ENCODE assay signal across 8 cellular contexts in genomic region chr3:47522082-47522987, GRCh38. TPM values are rescaled to one million over a fixed set of nuclear protein-coding genes. Genes with fewer than 3 reads are reported as not detected.
DNase-seq lines count a peak whose midpoint lies in the region; ATAC-seq and TF ChIP-seq lines count a peak whose summit lies in the region.

No MANE protein-coding gene starts in this region.

- TF ChIP-seq CTCF in AG09319 (IDR thresholded peaks at IDR 0.05; ENCODE audit: low read depth, low read length) (peak; percentile 87), RWPE2 (IDR thresholded peaks at IDR 0.05; ENCODE audit: poor library complexity, severe bottlenecking) (peak; percentile 92), fibroblast of villous mesenchyme (IDR thresholded peaks at IDR 0.05; ENCODE audit: insufficient read depth, low read depth, low read length) (peak; percentile 86), neutrophil (IDR thresholded peaks at IDR 0.05) (peak; percentile 89), stomach (IDR thresholded peaks at IDR 0.05) (peak in 6 of 7 experiments; percentile 26 to 94 (median 85))

- H3K4me3 ChIP-seq in RWPE2 (ENCODE audit: severe bottlenecking) = no peak overlapping the region
- H3K4me3 ChIP-seq in fibroblast of villous mesenchyme (ENCODE audit: low read depth, low read length) = no peak overlapping the region
- no peak overlapping the region for H3K4me3 ChIP-seq in neutrophil (ENCODE audit: low read depth in 1 of 2, low read length in 1 of 2)
- no peak overlapping the region for H3K4me3 ChIP-seq in stomach

- DNase-seq in AG09319 (ENCODE audit: extremely low read depth, low read depth) = peak; percentile 73
- DNase-seq in M059J (ENCODE audit: low read depth) = peak; percentile 79
- peak; percentile 78 for DNase-seq in RWPE2 (ENCODE audit: low spot score)
- DNase-seq in activated T-helper 1 cell treated with anti-CD3 and anti-CD28 coated beads, Interleukin-2, amount 50 U/mL, for 16 hours (ENCODE audit: low read depth in 1 of 2, low spot score in 1 of 2) = peak; percentile 45 to 51
- DNase-seq in fibroblast of villous mesenchyme (ENCODE audit: low read depth) = peak; percentile 92
- DNase-seq in stomach = peak; percentile 83

- no peak overlapping the region for H3K27ac ChIP-seq in RWPE2 (ENCODE audit: poor library complexity, severe bottlenecking)
- H3K27ac ChIP-seq in neutrophil = no peak overlapping the region
- H3K27ac ChIP-seq in stomach = no peak overlapping the region

- H3K4me1 ChIP-seq in RWPE2 (ENCODE audit: insufficient read depth, poor library complexity, severe bottlenecking) (no peaks in the 10 kb centered on the region), neutrophil (ENCODE audit: control insufficient read depth in 1 of 2, insufficient read depth in 1 of 2, low read depth in 1 of 2, low read length in 1 of 2) (peaks cover 0 to 4% of the 10 kb centered on the region in 2 experiments), stomach (peaks cover 0 to 12% (median 7%) of the 10 kb centered on the region in 4 donors)

- peak; percentile 55 for ATAC-seq in GM19351 (IDR thresholded peaks at IDR 0.05; ENCODE audit: unreplicated experiment)
- peak; percentile 93 for ATAC-seq in RWPE2 (ENCODE audit: low read depth)

- 32 to 40% (median 35%) methylated on average over 13 to 15 of the region's 15 CpGs for WGBS in stomach, 5 donors

- H3K27me3 ChIP-seq in RWPE2 (ENCODE audit: insufficient read depth, poor library complexity, severe bottlenecking) = no peaks in the 10 kb centered on the region
- H3K27me3 ChIP-seq in neutrophil = no peaks in the 10 kb centered on the region
- no peaks in the 10 kb centered on the region for H3K27me3 ChIP-seq in stomach

- intact Hi-C loops in stomach (cut with DNase I; ENCODE audit: low total_unique reads) = loop anchor here (5.0 kb wide), 1 partner anchor 270 kb away; no protein-coding TSS in a partner anchor

- no peaks in the 10 kb centered on the region for H3K36me3 ChIP-seq in RWPE2 (ENCODE audit: low read depth)
- no peaks in the 10 kb centered on the region for H3K36me3 ChIP-seq in neutrophil
- no peaks in the 10 kb centered on the region for H3K36me3 ChIP-seq in stomach

- no peak for TF ChIP-seq POLR2A in stomach (IDR thresholded peaks at IDR 0.05)

- TF ChIP-seq EP300 in stomach (IDR thresholded peaks at IDR 0.05) = no peak

- H3K9me3 ChIP-seq in RWPE2 (ENCODE audit: severe bottlenecking) (no peaks in the 10 kb centered on the region), neutrophil (no peaks in the 10 kb centered on the region), stomach (no peaks in the 10 kb centered on the region)

RNA-seq across cellular contexts. Expression of gene ELP6, which starts 8.8 kb away (rescaled TPM):
- total RNA-seq in M059J (2014; rRNA removed; shearing (Covaris generic)) = 20.4 and 24.5 TPM in 2 replicates
- total RNA-seq in fibroblast of villous mesenchyme (30.6 and 39.3 TPM in 2 replicates), stomach (10 to 100 TPM in 2 of 5 donors, 1 to 10 TPM in 2, not detected in 1; 6.2 to 18.0 (median 11.7) TPM)
- 10 to 100 TPM; 24.7 to 28.3 (median 25.7) TPM for polyA plus RNA-seq in stomach

RNA-seq across cellular contexts. Expression of gene SCAP, which starts 46.6 kb away (rescaled TPM):
- 26.2 and 40.1 TPM in 2 replicates for total RNA-seq in M059J (2014; rRNA removed; shearing (Covaris generic))
- total RNA-seq in fibroblast of villous mesenchyme (50.3 and 66.5 TPM in 2 replicates), stomach (100 to 1,000 TPM in 1 of 5 donors, 10 to 100 TPM in 4; 44.9 to 223 (median 56.2) TPM)
- 10 to 100 TPM; 15.6 to 30.3 (median 24.0) TPM for polyA plus RNA-seq in stomach

RNA-seq across cellular contexts. Expression of gene CSPG5, which starts 56.3 kb away (rescaled TPM):
- 1.1 and 1.3 TPM in 2 replicates for total RNA-seq in M059J (2014; rRNA removed; shearing (Covaris generic))
- 0.32 and 0.43 TPM in 2 replicates for total RNA-seq in fibroblast of villous mesenchyme
- total RNA-seq in stomach = 1 to 10 TPM in 1 of 5 donors, under 1 TPM in 2, not detected in 2; under 0.01 to 3.8 (median 0.73) TPM
- polyA plus RNA-seq in stomach = under 1 TPM in 2 of 3 donors, not detected in 1; 0.19 to 0.35 TPM
